ENCODE assay signal across 27 cellular contexts in genomic region chr12:41910578-41911331, GRCh38.
"Had no signal": no experiment of that assay in that cellular context is flagged by ENCODE, and none has a peak within 500 bp of the region (broad histone marks: within the 10 kb centered on the region; RNA-seq: fewer than 3 reads in every experiment).

No MANE protein-coding gene starts in this region.

- H3K4me2 ChIP-seq: neural progenitor cell had no signal

- H3K4me1 ChIP-seq: left ventricle myocardium inferior, neural progenitor cell, stomach, tibial artery, upper lobe of right lung had no signal

- H3K9me3 ChIP-seq: left ventricle myocardium inferior, neutrophil, ovary, stomach, thoracic aorta, tibial artery, upper lobe of right lung had no signal

- H3K9ac ChIP-seq: neural progenitor cell had no signal

- DNase-seq: islet precursor cell; left ventricle myocardium inferior; mesendoderm; naive B cell; natural killer cell; nephron progenitor cell; retina; stimulated activated CD4-positive, alpha-beta T cell treated with anti-CD3 and anti-CD28 coated beads, Interleukin-12 subunit alpha, Interleukin-12 subunit beta, amount 100 ng/mL, for 4 hours; stimulated activated CD4-positive, alpha-beta T cell treated with anti-CD3 and anti-CD28 coated beads, Interleukin-15, amount 100 ng/mL, for 24 hours; stimulated activated CD4-positive, alpha-beta T cell treated with anti-CD3 and anti-CD28 coated beads, Interleukin-2, amount 100 ng/mL, for 24 hours; stimulated activated CD4-positive, alpha-beta T cell treated with anti-CD3 and anti-CD28 coated beads, Interleukin-4, amount 100 ng/mL, for 1 hour; stimulated activated naive B cell treated with anti-CD40 and anti-IgM and Interleukin-4, amounts not matched to agents 10 μg/mL and 1 μg/mL and 100 μg/mL, for 72 hours; stimulated activated naive CD8-positive, alpha-beta T cell treated with anti-CD3 and anti-CD28 coated beads, Interleukin-15, Interleukin-2, amounts not matched to agents 100 U/mL and 50 U/mL, for 24 hours; stomach; tibial artery; trophoblast cell; upper lobe of right lung had no signal

- H3K9me3 Mint-ChIP-seq: natural killer cell, nephron progenitor cell had no signal

- H3K4me3 ChIP-seq: left ventricle myocardium inferior, lung, neural progenitor cell, ovary, skin epidermis, stomach, thoracic aorta, tibial artery, upper lobe of right lung had no signal

- H3K4me3 Mint-ChIP-seq: mesothelial cell of epicardium; naive B cell; natural killer cell; nephron progenitor cell; neural progenitor cell; stimulated activated naive B cell treated with anti-CD40 and anti-IgM and Interleukin-4, amounts not matched to agents 10 μg/mL and 1 μg/mL and 100 μg/mL, for 72 hours had no signal

- H3K36me3 ChIP-seq: left ventricle myocardium inferior, neural progenitor cell, neutrophil, ovary, stomach, thoracic aorta, tibial artery, upper lobe of right lung had no signal

- ATAC-seq: natural killer cell; right cardiac atrium; sciatic nerve; stimulated activated naive B cell treated with anti-CD40 and anti-IgM and Interleukin-4, amounts not matched to agents 10 μg/mL and 1 μg/mL and 100 μg/mL, for 72 hours; stimulated activated naive CD8-positive, alpha-beta T cell treated with anti-CD3 and anti-CD28 coated beads, Interleukin-15, Interleukin-2, amounts not matched to agents 100 U/mL and 50 U/mL, for 24 hours; upper lobe of right lung had no signal

- H3K27ac Mint-ChIP-seq: mesothelial cell of epicardium; naive B cell; natural killer cell; nephron progenitor cell; neural progenitor cell; progenitor cell of endocrine pancreas; stimulated activated naive B cell treated with anti-CD40 and anti-IgM and Interleukin-4, amounts not matched to agents 10 μg/mL and 1 μg/mL and 100 μg/mL, for 72 hours had no signal

- H3K27ac ChIP-seq: left ventricle myocardium inferior, neural progenitor cell, neutrophil, ovary, skin epidermis, stomach, thoracic aorta, tibial artery, upper lobe of right lung had no signal

- H3K4me1 Mint-ChIP-seq: natural killer cell, nephron progenitor cell, neural progenitor cell had no signal

- H3K27me3 Mint-ChIP-seq: naive B cell; progenitor cell of endocrine pancreas; stimulated activated naive B cell treated with anti-CD40 and anti-IgM and Interleukin-4, amounts not matched to agents 10 μg/mL and 1 μg/mL and 100 μg/mL, for 72 hours had no signal

- H3K27me3 ChIP-seq: neural progenitor cell, ovary, stomach, tibial artery, upper lobe of right lung had no signal
